17 cellular contexts compared by ENCODE assay signal in the genomic region with DNA sequence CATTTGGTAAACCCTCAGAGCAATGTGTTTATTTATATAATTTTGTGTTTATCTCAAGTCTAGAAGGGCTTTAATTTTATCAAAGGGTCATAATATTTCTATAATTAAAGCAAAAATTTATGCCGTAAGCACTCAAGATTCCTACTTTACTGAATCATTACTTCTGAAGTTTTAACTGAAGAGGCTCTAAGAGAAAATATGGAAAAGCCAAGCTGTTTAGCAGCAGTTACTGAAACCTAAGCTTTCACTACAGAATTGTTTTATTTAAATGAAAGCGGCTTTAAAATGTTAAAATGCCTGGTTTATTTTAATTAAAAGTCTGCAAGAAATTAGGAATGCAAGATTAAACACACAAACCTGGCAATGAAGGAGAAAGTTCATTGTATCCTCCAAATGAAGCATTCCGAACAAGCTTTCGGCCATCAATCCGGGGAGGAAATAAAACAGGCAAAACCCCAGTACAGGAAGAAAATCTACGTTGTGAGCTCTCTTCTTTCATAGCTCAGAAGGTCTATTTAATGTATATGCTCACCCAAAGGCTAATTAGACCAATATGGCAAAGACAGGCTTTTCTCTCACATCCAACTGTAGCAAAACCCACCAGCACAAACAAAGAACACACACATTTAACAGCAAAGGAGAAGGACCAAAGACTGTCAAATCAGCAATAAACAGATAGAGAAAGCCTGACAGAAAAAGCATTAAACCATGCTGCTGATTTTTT.
DNase-seq lines count a peak whose midpoint lies in the region; ATAC-seq, FAIRE-seq and TF ChIP-seq lines count a peak whose summit lies in the region.
"Had no signal": no experiment of that assay in that cellular context is flagged by ENCODE, and none has a peak within 500 bp of the region (broad histone marks: within the 10 kb centered on the region; RNA-seq: fewer than 3 reads in every experiment).

No MANE protein-coding gene starts in this region.

- FAIRE-seq in A549 (lab: Jason Lieb, UNC) (no peak), K562 (lab: Jason Lieb, UNC) (peak; percentile 58), kidney (lab: Jason Lieb, UNC) (peak; percentile 33)
- FAIRE-seq: GM18507 had no signal

- H3K9ac ChIP-seq in K562 (ENCODE audit: insufficient read depth in 1 of 2, low read depth in 2 of 2, low read length in 2 of 2) (no peak overlapping the region), kidney (ENCODE audit: low read length in 2 of 2) (no peak overlapping the region)

- peaks cover 34% of the 10 kb centered on the region for H3K36me3 Mint-ChIP-seq in activated CD8-positive, alpha-beta memory T cell treated with anti-CD3 and anti-CD28 coated beads, Interleukin-2, amount 10 ng/mL, durations not matched to agents 7 days and 5 days

- TF ChIP-seq RAD21 in A549 (conservative IDR thresholded peaks at IDR 0.05 in 1 of 2, IDR thresholded peaks at IDR 0.05 in 1 of 2) (no peak), K562 (CRISPR knock-in tag; conservative IDR thresholded peaks at IDR 0.05 in 1 of 2, IDR thresholded peaks at IDR 0.05 in 1 of 2) (no peak)

- no peaks in the 10 kb centered on the region for H4K20me1 ChIP-seq in K562 (replicated peaks; ENCODE audit: control insufficient read depth, insufficient read depth, low read length)

- H3K9me3 Mint-ChIP-seq in activated CD8-positive, alpha-beta memory T cell treated with anti-CD3 and anti-CD28 coated beads, Interleukin-2, amount 10 ng/mL, durations not matched to agents 7 days and 5 days (ENCODE audit: low read depth): peaks cover 5% of the 10 kb centered on the region

- H3K4me3 ChIP-seq in A549: no peak overlapping the region
- H3K4me3 ChIP-seq in HFF-Myc (replicated peaks; ENCODE audit: low read depth, low read length): peak overlapping the region; percentile 34
- H3K4me3 ChIP-seq in K562: no peak overlapping the region
- H3K4me3 ChIP-seq in kidney (ENCODE audit: low read length in 2 of 2): peak overlapping the region in 1 of 2 donors; percentile 12
- H3K4me3 ChIP-seq: coronary artery, PC-9 had no signal

- H3K27me3 ChIP-seq in K562 (ENCODE audit: control insufficient read depth in 2 of 2, insufficient read depth in 2 of 2, low read length in 2 of 2): no peaks in the 10 kb centered on the region

- intact Hi-C loops in K562 (cut with micrococcal nuclease) (no loop called here), kidney (cut with DNase I) (no loop called here)

- no peak overlapping the region for H3K4me3 Mint-ChIP-seq in activated CD8-positive, alpha-beta memory T cell treated with anti-CD3 and anti-CD28 coated beads, Interleukin-2, amount 10 ng/mL, durations not matched to agents 7 days and 5 days
- H3K4me3 Mint-ChIP-seq: activated naive CD4-positive, alpha-beta T cell treated with anti-CD3 and anti-CD28 coated beads for 36 hours; B cell had no signal

- 94% methylated on average over 6 of the region's 6 CpGs for WGBS in A549 (ENCODE audit: missing lambda C conversion rate)
- 93% methylated on average over 6 of the region's 6 CpGs for WGBS in K562 (ENCODE audit: insufficient coverage, low coverage, missing lambda C conversion rate)

- H3K27me3 Mint-ChIP-seq in activated CD8-positive, alpha-beta memory T cell treated with anti-CD3 and anti-CD28 coated beads, Interleukin-2, amount 10 ng/mL, durations not matched to agents 7 days and 5 days: no peaks in the 10 kb centered on the region
- H3K27me3 Mint-ChIP-seq: B cell; naive thymus-derived CD8-positive, alpha-beta T cell had no signal

- H2AFZ ChIP-seq in K562 (ENCODE audit: low read depth, low read length): no peak overlapping the region
- H2AFZ ChIP-seq: PC-9 had no signal

- no peak for DNase-seq in A549 (ENCODE audit: low read depth in 1 of 2, low spot score in 1 of 2)
- no peak for DNase-seq in HFF-Myc (ENCODE audit: extremely low read depth, low read depth)
- no peak for DNase-seq in K562 (ENCODE audit: extremely low read depth in 1 of 4, low spot score in 3 of 4)
- no peak for DNase-seq in kidney
- DNase-seq in ecto neural progenitor cell (ENCODE audit: low spot score): no peak
- no peak for DNase-seq in NCI-H226
- no peak for DNase-seq in stimulated activated CD8-positive, alpha-beta memory T cell treated with anti-CD3 and anti-CD28 coated beads, Interleukin-4, amount 100 ng/mL, for 48 hours
- no peak for DNase-seq in activated CD8-positive, alpha-beta memory T cell treated with anti-CD3 and anti-CD28 coated beads, Interleukin-2, amount 10 ng/mL, durations not matched to agents 7 days and 5 days
- DNase-seq: activated naive CD4-positive, alpha-beta T cell treated with anti-CD3 and anti-CD28 coated beads for 36 hours; Kasumi-1; naive thymus-derived CD8-positive, alpha-beta T cell; NCI-H2081 treated with DMSO at 0.1 percent for 48 hours; PC-9; T1000 had no signal

- no peak for ATAC-seq in A549
- ATAC-seq in K562: no peak
- ATAC-seq in activated CD8-positive, alpha-beta memory T cell treated with anti-CD3 and anti-CD28 coated beads, Interleukin-2, amount 10 ng/mL, durations not matched to agents 7 days and 5 days: no peak
- ATAC-seq: naive thymus-derived CD8-positive, alpha-beta T cell had no signal

- H3K27ac Mint-ChIP-seq in activated CD8-positive, alpha-beta memory T cell treated with anti-CD3 and anti-CD28 coated beads, Interleukin-2, amount 10 ng/mL, durations not matched to agents 7 days and 5 days: no peak overlapping the region
- H3K27ac Mint-ChIP-seq: activated naive CD4-positive, alpha-beta T cell treated with anti-CD3 and anti-CD28 coated beads for 36 hours; B cell; naive thymus-derived CD8-positive, alpha-beta T cell had no signal

- TF ChIP-seq EP300 in A549 (IDR thresholded peaks at IDR 0.05) (no peak), K562 (IDR thresholded peaks at IDR 0.05; ENCODE audit: low read length) (no peak)

- peaks cover 10% of the 10 kb centered on the region for H3K4me1 Mint-ChIP-seq in activated CD8-positive, alpha-beta memory T cell treated with anti-CD3 and anti-CD28 coated beads, Interleukin-2, amount 10 ng/mL, durations not matched to agents 7 days and 5 days

- H3K4me1 ChIP-seq in A549 (no peaks in the 10 kb centered on the region), K562 (replicated peaks in 1 of 2; ENCODE audit: control insufficient read depth in 2 of 2, insufficient read depth in 2 of 2, low read length in 2 of 2) (no peaks in the 10 kb centered on the region), kidney (ENCODE audit: control insufficient read depth in 1 of 2, insufficient read depth in 1 of 2, low read depth in 1 of 2, low read length in 2 of 2) (no peaks in the 10 kb centered on the region)

- TF ChIP-seq POLR2A in A549 (IDR thresholded peaks at IDR 0.05; ENCODE audit: low read length) (no peak), K562 (conservative IDR thresholded peaks at IDR 0.05) (no peak)

- TF ChIP-seq CTCF in A549 (IDR thresholded peaks at IDR 0.05) (no peak), HFF-Myc (IDR thresholded peaks at IDR 0.05; ENCODE audit: low read depth, low read length, missing control alignments) (no peak), K562 (IDR thresholded peaks at IDR 0.05 in 2 of 3, conservative IDR thresholded peaks at IDR 0.05 in 1 of 3; ENCODE audit: insufficient read depth in 2 of 3, low read depth in 1 of 3, low read length in 3 of 3) (no peak), kidney (IDR thresholded peaks at IDR 0.05; ENCODE audit: borderline replicate concordance, extremely low read depth, insufficient read depth) (no peak)

- H3K9me3 ChIP-seq in A549 (peaks cover 26% of the 10 kb centered on the region), K562 (replicated peaks; ENCODE audit: control insufficient read depth, insufficient read depth, low read depth, low read length) (peaks cover 9% of the 10 kb centered on the region; the same call in 1 of the 2 replicates), kidney (ENCODE audit: control insufficient read depth in 1 of 2, low read length in 2 of 2) (peaks cover 6 to 15% of the 10 kb centered on the region in 2 donors)

- H3K9me1 ChIP-seq in K562 (ENCODE audit: control insufficient read depth, insufficient read depth, low read length): no peaks in the 10 kb centered on the region

- H3K79me2 ChIP-seq in K562 (ENCODE audit: control insufficient read depth, insufficient read depth, low read length): peaks cover 14% of the 10 kb centered on the region; the same call in 2 of the 3 replicates

- H3K27ac ChIP-seq in A549: no peak overlapping the region
- no peak overlapping the region for H3K27ac ChIP-seq in K562 (ENCODE audit: extremely low read depth, low read depth, low read length)
- H3K27ac ChIP-seq in kidney (ENCODE audit: low read depth in 2 of 2, low read length in 2 of 2): no peak overlapping the region
- H3K27ac ChIP-seq: coronary artery, PC-9 had no signal

- H3K36me3 ChIP-seq in K562 (ENCODE audit: control insufficient read depth, insufficient read depth, low read length): no peaks in the 10 kb centered on the region
- no peaks in the 10 kb centered on the region for H3K36me3 ChIP-seq in kidney (ENCODE audit: control insufficient read depth in 1 of 2, insufficient read depth in 2 of 2, low read length in 2 of 2)

- POLR2A ChIA-PET in A549 (lab: Yijun Ruan, JAX) (no interaction called here), K562 (lab: Yijun Ruan, JAX) (interaction anchor here (0.7 to 1.1 kb wide), 4 partner anchors 10 to 515 kb away, joined by 3 read pairs; no protein-coding TSS in a partner anchor)

- CTCF ChIA-PET in A549 (lab: Yijun Ruan, JAX): interaction anchor here (0.7 to 0.8 kb wide), 2 partner anchors 9 to 75 kb away, joined by 3 read pairs; no protein-coding TSS in a partner anchor
- CTCF ChIA-PET in K562 (lab: Yijun Ruan, JAX; ENCODE audit: low intra/inter-chr PET ratio): no interaction called here
- CTCF ChIA-PET in activated CD8-positive, alpha-beta memory T cell treated with anti-CD3 and anti-CD28 coated beads, Interleukin-2, amount 10 ng/mL, durations not matched to agents 7 days and 5 days (lab: Charles Lee): no interaction called here

- BruUV-seq in K562 (replicated peaks; lab: Mats Ljungman, UMichigan): no TSS peak

- in situ Hi-C loops in K562 (cut with MboI): no loop called here

- H3K4me2 ChIP-seq in A549: no peak overlapping the region
- no peak overlapping the region for H3K4me2 ChIP-seq in K562 (ENCODE audit: insufficient read depth, low read length)
- H3K4me2 ChIP-seq: PC-9 had no signal

TF ChIP-seq in A549, 52 proteins besides CTCF, POLR2A, EP300 and RAD21 (continues in another document):
- TF ChIP-seq MAFK (IDR thresholded peaks at IDR 0.05; ENCODE audit: partially characterized antibody): peak; percentile 89
- TF ChIP-seq CHD4 (IDR thresholded peaks at IDR 0.05; ENCODE audit: borderline replicate concordance): no peak
- TF ChIP-seq MAZ (IDR thresholded peaks at IDR 0.05; ENCODE audit: borderline replicate concordance, low read depth, low read length): no peak

Comparison
In these comparisons a context has a peak if more than half of its experiments do, and no peak if none do; other contexts are left out.
1. Of the 35 proteins assayed by ChIP-seq in both K562 and A549: peak only in K562: none; only in A549: none; in both: MAFK; in neither: 34.